ENCODE assay signal across 1 cellular context in the genomic region with DNA sequence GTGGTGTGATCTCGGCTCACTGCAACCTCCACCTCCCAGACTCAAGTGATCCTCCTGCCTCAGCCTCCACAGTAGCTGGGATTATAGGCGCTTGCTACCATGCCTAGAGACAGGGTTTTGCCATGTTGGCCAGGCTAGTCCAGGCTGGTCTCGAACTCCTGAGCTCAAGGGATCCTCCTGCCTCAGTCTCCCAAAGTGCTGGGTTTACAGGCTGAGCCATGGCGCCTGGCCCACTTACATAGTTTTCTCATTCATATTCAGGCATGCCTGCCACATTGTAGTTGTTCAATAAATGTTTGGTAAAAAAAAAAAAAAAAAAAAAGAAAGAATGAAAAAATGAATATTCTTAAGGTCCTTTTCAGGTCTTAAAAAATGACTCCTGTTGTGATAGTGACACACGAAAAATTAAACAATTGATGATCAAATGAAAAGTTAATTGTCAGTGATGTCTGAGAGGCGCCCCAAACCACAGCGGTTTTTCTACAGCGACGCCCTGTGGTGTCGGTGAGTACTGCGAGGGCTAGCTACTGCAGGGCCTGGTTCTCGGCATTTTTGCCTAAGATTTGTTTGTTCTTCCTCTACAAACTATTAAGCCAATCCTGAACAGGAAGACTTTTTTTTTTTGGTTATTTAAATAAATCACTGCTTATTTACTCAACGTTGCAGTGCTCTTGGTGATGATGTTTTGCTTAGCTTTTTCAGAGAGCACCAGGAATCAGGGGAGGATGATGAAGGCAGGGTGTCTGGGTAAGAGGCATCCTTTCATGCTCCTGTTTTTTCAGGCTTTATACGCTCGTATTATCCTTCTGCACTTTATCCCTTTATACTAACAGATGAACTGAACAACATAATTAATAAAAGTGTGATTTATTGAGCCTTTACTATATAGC.
TF ChIP-seq lines count a peak whose summit lies in the region.

No MANE protein-coding gene starts in this region.

TF ChIP-seq in H1, 55 proteins besides CTCF, POLR2A, EP300 and RAD21 (continued from another document):
- TF ChIP-seq CHD7 (IDR thresholded peaks at IDR 0.05; ENCODE audit: insufficient replicate concordance, low read length) (peak; percentile 33), CHD2 (IDR thresholded peaks at IDR 0.05; ENCODE audit: low read length) (no peak), CBX5 (IDR thresholded peaks at IDR 0.05; ENCODE audit: low read depth, low read length) (no peak), ZNF274 (IDR thresholded peaks at IDR 0.05; ENCODE audit: borderline replicate concordance, extremely low read depth, low read length) (no peak), CTBP2 (IDR thresholded peaks at IDR 0.05; ENCODE audit: borderline replicate concordance, insufficient read depth, insufficient read length, low read length) (no peak), TCF12 (IDR thresholded peaks at IDR 0.05; ENCODE audit: low read depth, low read length) (no peak), SP2 (IDR thresholded peaks at IDR 0.05; ENCODE audit: low read length) (no peak), JUND (IDR thresholded peaks at IDR 0.05; ENCODE audit: low read length) (no peak), EGR1 (IDR thresholded peaks at IDR 0.05; ENCODE audit: borderline replicate concordance, low read depth, low read length) (no peak), KDM5A (IDR thresholded peaks at IDR 0.05; ENCODE audit: low read length) (no peak), SIRT6 (IDR thresholded peaks at IDR 0.05; ENCODE audit: low read length) (no peak), CHD1 (IDR thresholded peaks at IDR 0.05; ENCODE audit: low read depth, low read length) (no peak), BCL11A (IDR thresholded peaks at IDR 0.05; ENCODE audit: low read depth in 2 of 2, low read length in 2 of 2) (no peak), SP4 (IDR thresholded peaks at IDR 0.05; ENCODE audit: low read length) (no peak)
- TF ChIP-seq, protein P1, sequence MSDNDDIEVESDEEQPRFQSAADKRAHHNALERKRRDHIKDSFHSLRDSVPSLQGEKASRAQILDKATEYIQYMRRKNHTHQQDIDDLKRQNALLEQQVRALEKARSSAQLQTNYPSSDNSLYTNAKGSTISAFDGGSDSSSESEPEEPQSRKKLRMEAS (IDR thresholded peaks at IDR 0.05), result 0 out of 2 replicates have a peak, but pooled peaks have one; percentile 8
